In the genomic region with DNA sequence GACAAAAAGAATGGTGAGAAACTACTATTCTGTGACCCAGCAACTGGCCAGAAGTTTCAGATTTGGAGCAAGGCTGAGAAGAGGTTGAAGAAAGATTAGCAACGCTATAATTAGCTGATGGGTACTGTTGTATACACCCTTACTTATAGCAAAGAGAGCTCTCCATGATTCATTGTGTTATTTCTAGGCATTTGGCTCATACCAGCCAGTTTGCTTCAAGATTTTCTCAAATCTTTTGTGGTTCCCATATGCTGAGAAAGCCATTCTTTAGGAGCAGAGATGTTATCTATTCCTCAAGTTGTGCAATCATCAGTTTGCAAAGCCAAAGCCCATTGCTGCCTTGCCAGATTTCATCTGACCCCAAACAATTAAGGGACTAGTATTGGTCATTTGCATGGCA, we compare ENCODE assay signal across 15 cellular contexts.
DNase-seq lines count a peak whose midpoint lies in the region; ATAC-seq, FAIRE-seq and TF ChIP-seq lines count a peak whose summit lies in the region.
"Had no signal": no experiment of that assay in that cellular context is flagged by ENCODE, and none has a peak within 500 bp of the region (broad histone marks: within the 10 kb centered on the region; RNA-seq: fewer than 3 reads in every experiment).

No MANE protein-coding gene starts in this region.

- CTCF ChIA-PET in MCF 10A (lab: Yijun Ruan, JAX) = interaction anchor here (0.6 to 1.9 kb wide), 4 partner anchors 10 to 423 kb away, joined by 3 to 7 read pairs (median 3); no protein-coding TSS in a partner anchor

- POLR2A ChIA-PET in MCF 10A (lab: Yijun Ruan, JAX) = interaction anchor here (0.7 to 3.0 kb wide), 8 partner anchors 10 to 113 kb away, joined by 3 to 10 read pairs (median 4); no protein-coding TSS in a partner anchor

- H3K36me3 ChIP-seq in breast epithelium = no peaks in the 10 kb centered on the region
- H3K36me3 ChIP-seq: thyroid gland had no signal

- no peak overlapping the region for H3K4me3 Mint-ChIP-seq in MCF 10A (ENCODE audit: unreplicated experiment)
- H3K4me3 Mint-ChIP-seq: T-cell had no signal

- no peak for TF ChIP-seq POLR2A in breast epithelium (IDR thresholded peaks at IDR 0.05)

- no peaks in the 10 kb centered on the region for H3K27me3 ChIP-seq in breast epithelium
- H3K27me3 ChIP-seq in foreskin keratinocyte = no peaks in the 10 kb centered on the region
- H3K27me3 ChIP-seq: body of pancreas, thyroid gland had no signal

- no peak overlapping the region for H3K27ac Mint-ChIP-seq in MCF 10A (ENCODE audit: low read depth, unreplicated experiment)

- intact Hi-C loops in MCF 10A (cut with micrococcal nuclease) (loop anchor here (5.0 kb wide), 1 partner anchor 39 kb away; no protein-coding TSS in a partner anchor), breast epithelium (cut with DNase I; ENCODE audit: low total_unique reads) (no loop called here)

- no peak for FAIRE-seq in frontal cortex (lab: Jason Lieb, UNC)

- no peaks in the 10 kb centered on the region for H3K27me3 Mint-ChIP-seq in MCF 10A (ENCODE audit: insufficient read depth, unreplicated experiment)
- H3K27me3 Mint-ChIP-seq: T-cell had no signal

- DNase-seq in MCF 10A (ENCODE audit: unreplicated experiment) (peak; percentile 66), breast epithelium (ENCODE audit: low spot score in 2 of 2) (no peak), amniotic epithelial cell (ENCODE audit: low read depth) (peak; percentile 88), foreskin keratinocyte (peak; percentile 43 to 70), RKO (ENCODE audit: low spot score) (no peak), ureter (ENCODE audit: low spot score) (no peak), frontal cortex (ENCODE audit: low spot score in 2 of 2) (no peak)
- DNase-seq: 8988T; activated T-cell treated with anti-CD3 and anti-CD28 coated beads, Interleukin-2, amount 50 U/mL, for 48 hours; body of pancreas; COR-L47; stimulated activated CD4-positive, alpha-beta T cell treated with anti-CD3 and anti-CD28 coated beads, Interleukin-12 subunit alpha, Interleukin-12 subunit beta, amount 100 ng/mL, for 4 hours; T-cell; thyroid gland had no signal

- BruUV-seq in MCF 10A (replicated peaks; lab: Mats Ljungman, UMichigan) = no TSS peak

- no peak for TF ChIP-seq CTCF in MCF 10A (IDR thresholded peaks at IDR 0.05; ENCODE audit: unreplicated experiment)
- TF ChIP-seq CTCF in breast epithelium (IDR thresholded peaks at IDR 0.05) = no peak
- TF ChIP-seq CTCF in foreskin keratinocyte (conservative IDR thresholded peaks at IDR 0.05) = no peak

- H3K4me1 ChIP-seq in breast epithelium = no peaks in the 10 kb centered on the region
- peaks cover 18% of the 10 kb centered on the region for H3K4me1 ChIP-seq in foreskin keratinocyte

- H3K4me1 Mint-ChIP-seq in MCF 10A (ENCODE audit: insufficient read depth, unreplicated experiment) = peaks cover 34% of the 10 kb centered on the region

- H3K27ac ChIP-seq in breast epithelium = peak overlapping the region in 1 of 2 donors; percentile 2
- no peak overlapping the region for H3K27ac ChIP-seq in foreskin keratinocyte
- H3K27ac ChIP-seq: body of pancreas, thyroid gland had no signal

- no peaks in the 10 kb centered on the region for H3K9me3 ChIP-seq in breast epithelium
- H3K9me3 ChIP-seq: body of pancreas, thyroid gland had no signal

- no peaks in the 10 kb centered on the region for H3K36me3 Mint-ChIP-seq in MCF 10A (ENCODE audit: insufficient read depth, unreplicated experiment)
- H3K36me3 Mint-ChIP-seq: T-cell had no signal

- ATAC-seq in foreskin keratinocyte = peak; percentile 8
- ATAC-seq in HG02623 (IDR thresholded peaks at IDR 0.05; ENCODE audit: unreplicated experiment) = no peak
- ATAC-seq: body of pancreas, T-cell had no signal

- no peaks in the 10 kb centered on the region for H3K9me3 Mint-ChIP-seq in MCF 10A (ENCODE audit: unreplicated experiment)
- H3K9me3 Mint-ChIP-seq: T-cell had no signal

- no peak overlapping the region for H3K4me3 ChIP-seq in breast epithelium
- H3K4me3 ChIP-seq: body of pancreas, thyroid gland had no signal

Comparison
In these comparisons a context has a peak if more than half of its experiments do, and no peak if none do; other contexts are left out.
1. DNase-seq: peak in MCF 10A (single experiment), amniotic epithelial cell (single experiment) and foreskin keratinocyte (2 of 2); none in breast epithelium (0 of 2), RKO (single experiment), ureter (single experiment) and frontal cortex (0 of 2).